1 cellular context compared by ENCODE assay signal in the genomic region with DNA sequence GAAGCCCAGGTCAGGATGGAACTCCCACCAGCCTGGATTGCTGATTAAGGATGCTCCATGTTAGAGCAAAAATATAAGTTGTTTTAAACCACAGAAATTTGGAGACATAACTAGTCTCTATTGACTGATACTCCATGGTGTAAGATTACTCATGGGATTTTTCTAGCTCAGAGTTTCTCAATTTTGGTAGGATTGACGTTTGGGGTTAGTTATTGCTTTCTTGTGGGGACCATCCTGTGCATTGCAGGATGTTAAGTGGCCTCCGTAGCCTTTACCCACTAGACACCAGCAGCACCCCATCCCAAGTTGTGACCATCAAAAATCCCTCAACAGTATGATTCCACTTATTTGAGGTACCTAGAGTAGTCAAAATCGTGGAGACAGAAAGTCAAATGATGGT. TPM values are rescaled to one million over a fixed set of nuclear protein-coding genes. Genes with fewer than 3 reads are reported as not detected.
"Had no signal": no experiment of that assay in that cellular context is flagged by ENCODE, and none has a peak within 500 bp of the region (broad histone marks: within the 10 kb centered on the region; RNA-seq: fewer than 3 reads in every experiment).

No MANE protein-coding gene starts in this region.

RNA-seq across cellular contexts. Expression of a gene that starts 19.4 kb away (rescaled TPM):
- total RNA-seq: G401 had no signal
